Comparison of ENCODE assay signal across 1 cellular context in the genomic region with DNA sequence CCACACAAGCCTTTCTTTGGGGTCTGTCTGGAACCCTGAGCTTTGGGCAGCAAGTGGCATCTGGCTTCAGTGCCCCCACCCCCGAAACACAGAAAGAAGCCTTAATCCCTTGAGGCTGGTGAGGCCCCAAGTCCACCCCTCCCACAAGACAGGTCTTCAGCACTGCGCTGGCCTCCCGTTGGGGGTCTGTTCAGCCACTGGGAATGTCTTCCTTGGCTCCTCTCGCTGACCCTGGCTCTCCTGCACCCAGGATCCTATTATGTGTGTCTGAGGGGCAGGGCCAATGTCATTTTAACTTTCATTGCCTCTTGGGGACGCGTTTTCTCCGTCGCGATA.
TF ChIP-seq lines count a peak whose summit lies in the region.

No MANE protein-coding gene starts in this region.

TF ChIP-seq in K562, 482 proteins besides CTCF, POLR2A, EP300 and RAD21:
- TF ChIP-seq RNF2 (IDR thresholded peaks at IDR 0.05) (no peak), ZBED1 (IDR thresholded peaks at IDR 0.05) (0 out of 2 replicates have a peak, but pooled peaks have one; percentile 22), ETV6 (IDR thresholded peaks at IDR 0.05; ENCODE audit: borderline replicate concordance in 1 of 2, low read depth in 2 of 2, low read length in 1 of 2) (peak in 1 of 2 experiments; percentile 35; a peak in 1 of 4 replicates), ETV6 (CRISPR knock-in tag; IDR thresholded peaks at IDR 0.05; ENCODE audit: borderline replicate concordance) (no peak), ADNP (tag; IDR thresholded peaks at IDR 0.05) (no peak), TRIM28 (IDR thresholded peaks at IDR 0.05) (no peak)
- TF ChIP-seq, protein P1, sequence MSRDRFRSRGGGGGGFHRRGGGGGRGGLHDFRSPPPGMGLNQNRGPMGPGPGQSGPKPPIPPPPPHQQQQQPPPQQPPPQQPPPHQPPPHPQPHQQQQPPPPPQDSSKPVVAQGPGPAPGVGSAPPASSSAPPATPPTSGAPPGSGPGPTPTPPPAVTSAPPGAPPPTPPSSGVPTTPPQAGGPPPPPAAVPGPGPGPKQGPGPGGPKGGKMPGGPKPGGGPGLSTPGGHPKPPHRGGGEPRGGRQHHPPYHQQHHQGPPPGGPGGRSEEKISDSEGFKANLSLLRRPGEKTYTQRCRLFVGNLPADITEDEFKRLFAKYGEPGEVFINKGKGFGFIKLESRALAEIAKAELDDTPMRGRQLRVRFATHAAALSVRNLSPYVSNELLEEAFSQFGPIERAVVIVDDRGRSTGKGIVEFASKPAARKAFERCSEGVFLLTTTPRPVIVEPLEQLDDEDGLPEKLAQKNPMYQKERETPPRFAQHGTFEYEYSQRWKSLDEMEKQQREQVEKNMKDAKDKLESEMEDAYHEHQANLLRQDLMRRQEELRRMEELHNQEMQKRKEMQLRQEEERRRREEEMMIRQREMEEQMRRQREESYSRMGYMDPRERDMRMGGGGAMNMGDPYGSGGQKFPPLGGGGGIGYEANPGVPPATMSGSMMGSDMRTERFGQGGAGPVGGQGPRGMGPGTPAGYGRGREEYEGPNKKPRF (IDR thresholded peaks at IDR 0.05; ENCODE audit: low read depth, low read length) = no peak
- TF ChIP-seq, protein P2, sequence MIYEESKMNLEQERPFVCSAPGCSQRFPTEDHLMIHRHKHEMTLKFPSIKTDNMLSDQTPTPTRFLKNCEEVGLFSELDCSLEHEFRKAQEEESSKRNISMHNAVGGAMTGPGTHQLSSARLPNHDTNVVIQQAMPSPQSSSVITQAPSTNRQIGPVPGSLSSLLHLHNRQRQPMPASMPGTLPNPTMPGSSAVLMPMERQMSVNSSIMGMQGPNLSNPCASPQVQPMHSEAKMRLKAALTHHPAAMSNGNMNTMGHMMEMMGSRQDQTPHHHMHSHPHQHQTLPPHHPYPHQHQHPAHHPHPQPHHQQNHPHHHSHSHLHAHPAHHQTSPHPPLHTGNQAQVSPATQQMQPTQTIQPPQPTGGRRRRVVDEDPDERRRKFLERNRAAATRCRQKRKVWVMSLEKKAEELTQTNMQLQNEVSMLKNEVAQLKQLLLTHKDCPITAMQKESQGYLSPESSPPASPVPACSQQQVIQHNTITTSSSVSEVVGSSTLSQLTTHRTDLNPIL (CRISPR knock-in tag; IDR thresholded peaks at IDR 0.05) = no peak
